Comparison of ENCODE assay signal across 8 cellular contexts in genomic region chr1:65423884-65424655, GRCh38. TPM values are rescaled to one million over a fixed set of nuclear protein-coding genes. Genes with fewer than 3 reads are reported as not detected.
DNase-seq lines count a peak whose midpoint lies in the region; TF ChIP-seq lines count a peak whose summit lies in the region.

No MANE protein-coding gene starts in this region.

- H3K4me1 ChIP-seq in mesodermal cell (ENCODE audit: control insufficient read depth, insufficient read depth, low read length, poor library complexity, severe bottlenecking), result peaks cover 38% of the 10 kb centered on the region
- no peaks in the 10 kb centered on the region for H3K4me1 ChIP-seq in prostate gland (replicated peaks)
- peaks cover 0 to 9% of the 10 kb centered on the region in 2 donors for H3K4me1 ChIP-seq in uterus
- H3K4me1 ChIP-seq in colonic mucosa, result peaks cover 10% of the 10 kb centered on the region
- H3K4me1 ChIP-seq in transverse colon, result peaks cover 8 to 32% (median 13%) of the 10 kb centered on the region in 4 donors

- peak overlapping the region; percentile 33 for H3K27ac ChIP-seq in mesodermal cell (ENCODE audit: low read depth, low read length, severe bottlenecking)
- no peak overlapping the region for H3K27ac ChIP-seq in prostate gland
- H3K27ac ChIP-seq in uterus, result peak overlapping the region in 1 of 2 donors; percentile 96
- H3K27ac ChIP-seq in colonic mucosa, result no peak overlapping the region
- no peak overlapping the region for H3K27ac ChIP-seq in transverse colon

- 80% methylated on average over 1 of the region's 2 CpGs; no CpG with 5 or more reads in 1 of the 2 experiments for WGBS in mesodermal cell (ENCODE audit: insufficient coverage in 2 of 2), 2 experiments
- WGBS in prostate gland, result 92% methylated on average over 2 of the region's 2 CpGs
- WGBS in transverse colon (ENCODE audit: low coverage in 1 of 2), 2 donors, result 91% methylated on average over 2 of the region's 2 CpGs; no CpG with 5 or more reads in 1 of the 2 donors

- H3K4me3 ChIP-seq in astrocyte of the cerebellum (ENCODE audit: low read depth, low read length), result no peak overlapping the region
- no peak overlapping the region for H3K4me3 ChIP-seq in mesodermal cell (ENCODE audit: extremely low read depth, insufficient read depth, low read length, poor library complexity, severe bottlenecking)
- no peak overlapping the region for H3K4me3 ChIP-seq in prostate gland
- H3K4me3 ChIP-seq in uterus, result no peak overlapping the region
- no peak overlapping the region for H3K4me3 ChIP-seq in colonic mucosa
- H3K4me3 ChIP-seq in transverse colon, result no peak overlapping the region

- TF ChIP-seq CTCF in astrocyte of the cerebellum (IDR thresholded peaks at IDR 0.05; ENCODE audit: low read depth, low read length, missing control alignments), result no peak
- no peak for TF ChIP-seq CTCF in prostate gland (IDR thresholded peaks at IDR 0.05)
- no peak for TF ChIP-seq CTCF in uterus (IDR thresholded peaks at IDR 0.05)
- no peak for TF ChIP-seq CTCF in colonic mucosa (IDR thresholded peaks at IDR 0.05)
- no peak for TF ChIP-seq CTCF in transverse colon (IDR thresholded peaks at IDR 0.05)

- no peaks in the 10 kb centered on the region for H3K9me3 ChIP-seq in mesodermal cell (ENCODE audit: control insufficient read depth, low read length)
- no peaks in the 10 kb centered on the region for H3K9me3 ChIP-seq in prostate gland
- no peaks in the 10 kb centered on the region for H3K9me3 ChIP-seq in uterus
- no peaks in the 10 kb centered on the region for H3K9me3 ChIP-seq in colonic mucosa
- H3K9me3 ChIP-seq in transverse colon, result no peaks in the 10 kb centered on the region

- TF ChIP-seq EP300 in transverse colon (IDR thresholded peaks at IDR 0.05; ENCODE audit: low read depth), result no peak

- H3K27me3 ChIP-seq in prostate gland (replicated peaks; ENCODE audit: insufficient read depth), result no peaks in the 10 kb centered on the region
- H3K27me3 ChIP-seq in uterus, result no peaks in the 10 kb centered on the region
- H3K27me3 ChIP-seq in colonic mucosa, result no peaks in the 10 kb centered on the region
- no peaks in the 10 kb centered on the region for H3K27me3 ChIP-seq in transverse colon

- intact Hi-C loops in prostate gland (cut with DNase I), result loop anchor here (10.0 kb wide), 1 partner anchor 359 kb away; no protein-coding TSS in a partner anchor
- intact Hi-C loops in uterus (cut with DNase I; ENCODE audit: low total_unique reads), result no loop called here
- intact Hi-C loops in colonic mucosa (cut with DNase I), result no loop called here
- intact Hi-C loops in transverse colon (cut with DNase I; ENCODE audit: low total_unique reads), result no loop called here

- TF ChIP-seq POLR2A in prostate gland (IDR thresholded peaks at IDR 0.05) (no peak), uterus (IDR thresholded peaks at IDR 0.05) (no peak), transverse colon (IDR thresholded peaks at IDR 0.05) (no peak)

- peaks cover 50% of the 10 kb centered on the region for H3K36me3 ChIP-seq in mesodermal cell (ENCODE audit: control insufficient read depth, insufficient read depth, low read length)
- peaks cover 3 to 7% of the 10 kb centered on the region in 2 donors for H3K36me3 ChIP-seq in prostate gland
- no peaks in the 10 kb centered on the region for H3K36me3 ChIP-seq in uterus
- peaks cover 8% of the 10 kb centered on the region for H3K36me3 ChIP-seq in colonic mucosa
- H3K36me3 ChIP-seq in transverse colon, result peaks cover 0 to 30% (median 14%) of the 10 kb centered on the region in 4 donors

- DNase-seq in Caki2 (ENCODE audit: low read depth), result peak; percentile 64
- peak; percentile 86 for DNase-seq in HS-27A (ENCODE audit: low read depth)
- DNase-seq in astrocyte of the cerebellum (ENCODE audit: low read depth), result peak; percentile 74
- DNase-seq in prostate gland (ENCODE audit: low spot score), result no peak
- DNase-seq in uterus, result no peak
- no peak for DNase-seq in colonic mucosa
- DNase-seq in transverse colon, result no peak

- H3K9ac ChIP-seq in colonic mucosa (ENCODE audit: low read depth in 2 of 2, low read length in 2 of 2), result no peak overlapping the region

- in situ Hi-C loops in Caki2 (cut with HindIII; ENCODE audit: low pct_unique_long_range_greater_than_20kb, low sequenced_read_pairs) (no loop called here), astrocyte of the cerebellum (cut with HindIII; ENCODE audit: low sequenced_read_pairs) (no loop called here), transverse colon (cut with MboI; ENCODE audit: low pct_ligation_motif_present in 1 of 4, low pct_unique_long_range_greater_than_20kb in 1 of 4, low sequenced_read_pairs in 3 of 4) (loop anchor here in 2 of 4 donors (25.0 kb wide), 2 partner anchors 337 to 362 kb away; no protein-coding TSS in a partner anchor)

RNA-seq across cellular contexts. Expression of gene LEPR, which starts 3.6 kb away (rescaled TPM):
- 12.0 and 22.8 TPM in 2 replicates for total RNA-seq in Caki2 (2014; rRNA removed; shearing (Covaris generic); ENCODE audit: low replicate concordance)
- 28.8 TPM for polyA plus RNA-seq in mesodermal cell (2013, experiment 1 of 2)
- polyA plus RNA-seq in mesodermal cell (2013, experiment 2 of 2), result 31.3 TPM
- 10 to 100 TPM in 1 of 2 donors, 1 to 10 TPM in 1; 5.6 to 13.9 TPM for total RNA-seq in prostate gland
- 10 to 100 TPM; 55.0 to 87.0 (median 57.9) TPM for total RNA-seq in uterus
- 1 to 10 TPM; 3.7 to 6.5 TPM for total RNA-seq in colonic mucosa
- 1 to 10 TPM in 2 of 4 donors, under 1 TPM in 2; 0.37 to 8.4 (median 1.5) TPM for total RNA-seq in transverse colon

RNA-seq across cellular contexts. Expression of gene LEPROT, which starts 3.6 kb away (rescaled TPM):
- total RNA-seq in Caki2 (2014; rRNA removed; shearing (Covaris generic); ENCODE audit: low replicate concordance), result 65.3 and 125 TPM in 2 replicates
- 49.0 TPM for polyA plus RNA-seq in mesodermal cell (2013, experiment 1 of 2)
- 53.6 TPM for polyA plus RNA-seq in mesodermal cell (2013, experiment 2 of 2)
- 10 to 100 TPM; 39.5 to 64.2 TPM for total RNA-seq in prostate gland
- 10 to 100 TPM; 18.4 to 91.9 (median 68.6) TPM for total RNA-seq in uterus
- total RNA-seq in colonic mucosa, result 10 to 100 TPM; 45.1 to 77.6 TPM
- 10 to 100 TPM; 14.1 to 69.4 (median 36.6) TPM for total RNA-seq in transverse colon

Comparison
In these comparisons a context has a peak if more than half of its experiments do, and no peak if none do; other contexts are left out.
1. DNase-seq: peak in Caki2 (single experiment), HS-27A (single experiment) and astrocyte of the cerebellum (single experiment); none in prostate gland (single experiment), uterus (0 of 2), colonic mucosa (single experiment) and transverse colon (single experiment).